Comparison of ENCODE assay signal across 9 cellular contexts in the genomic region with DNA sequence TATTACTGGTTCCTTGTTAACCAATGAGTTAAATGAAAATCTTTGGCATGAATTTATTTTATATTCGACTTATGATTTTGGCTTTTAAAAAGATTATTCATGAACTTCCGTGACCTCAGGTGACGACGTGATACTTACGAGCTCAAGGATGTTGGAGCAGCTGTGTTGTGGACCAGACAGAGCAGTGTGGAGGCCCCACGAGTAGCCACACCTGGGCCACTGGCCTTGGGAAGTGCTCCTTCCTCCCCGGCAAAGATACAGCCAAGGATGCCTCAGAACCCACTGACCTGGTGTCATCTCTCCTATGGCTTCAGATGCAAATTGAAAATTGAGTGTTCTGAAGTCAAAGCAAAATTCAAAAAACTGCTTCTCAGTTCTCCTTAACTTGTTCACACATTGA.
"Had no signal": no experiment of that assay in that cellular context is flagged by ENCODE, and none has a peak within 500 bp of the region (broad histone marks: within the 10 kb centered on the region; RNA-seq: fewer than 3 reads in every experiment).

No MANE protein-coding gene starts in this region.

- H3K9me3 ChIP-seq: HAP-1 had no signal

- H3K4me3 Mint-ChIP-seq: HFFc6, IgD-negative memory B cell had no signal

- DNase-seq: GM23248, GOT3, H7, HFFc6 had no signal

- H3K36me3 ChIP-seq: HAP-1 had no signal

- H2AFZ ChIP-seq: GM23248 had no signal

- H3K4me3 ChIP-seq: GM23248, HAP-1 had no signal

- H3K4me1 Mint-ChIP-seq: IgD-negative memory B cell had no signal

- H3K9ac ChIP-seq: GM23248 had no signal

- H3K27me3 Mint-ChIP-seq: IgD-negative memory B cell had no signal

- ATAC-seq: HCT116, HepG2 had no signal

- H3K4me1 ChIP-seq: HAP-1 had no signal

- H3K27ac ChIP-seq: GM23248, HL-60 had no signal

- H3K27ac Mint-ChIP-seq: HFFc6, IgD-negative memory B cell had no signal

- H3K36me3 Mint-ChIP-seq: IgD-negative memory B cell had no signal
